ENCODE assay signal across 8 cellular contexts in the genomic region with DNA sequence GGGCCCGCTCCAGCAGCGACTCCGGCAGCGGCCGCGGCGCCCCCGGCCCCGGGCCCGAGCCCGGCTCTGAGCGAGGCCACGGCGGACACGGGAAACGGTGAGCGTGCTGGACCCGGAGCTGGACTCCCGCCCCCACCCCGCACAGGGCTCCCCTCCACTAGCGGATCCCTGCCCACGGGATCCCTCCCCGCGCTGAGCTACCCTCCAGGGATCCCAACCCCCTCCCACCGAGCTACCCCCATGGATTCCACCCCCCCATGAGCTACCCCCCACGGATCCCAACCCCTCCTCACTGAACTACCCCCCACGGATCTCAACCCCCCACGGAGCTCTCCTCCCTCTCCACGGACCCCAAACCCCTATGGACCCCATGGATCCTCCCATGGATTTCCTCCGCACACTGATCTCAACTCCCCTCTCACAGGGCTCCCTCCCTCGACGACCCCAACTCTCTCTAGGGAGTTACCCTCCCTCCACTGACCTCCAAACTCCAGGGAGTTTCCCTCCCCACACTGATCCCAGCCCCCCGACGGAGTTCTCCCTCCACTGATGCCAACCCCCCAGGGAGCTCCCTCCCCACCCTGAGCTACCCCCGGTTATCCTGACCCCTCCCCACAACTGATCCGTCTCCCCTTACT. TPM values are rescaled to one million over a fixed set of nuclear protein-coding genes. Genes with fewer than 3 reads are reported as not detected.
DNase-seq lines count a peak whose midpoint lies in the region; ATAC-seq lines count a peak whose summit lies in the region.

No MANE protein-coding gene starts in this region.

- in situ Hi-C loops in G401 (cut with HindIII; ENCODE audit: low sequenced_read_pairs), result no loop called here

- peaks cover 7% of the 10 kb centered on the region; the same call in 1 of the 2 replicates for H3K36me3 ChIP-seq in iPS DF 6.9 (ENCODE audit: control insufficient read depth, insufficient read depth, low read length)

- no peak overlapping the region for H3K27ac Mint-ChIP-seq in T-helper 1 cell treated with Interleukin-12 subunit alpha and Interleukin-12 subunit beta and Interleukin-4 antibody, amounts not matched to agents 30 μg/mL and 1 μg/mL, for 36 hours
- H3K27ac Mint-ChIP-seq in activated naive CD8-positive, alpha-beta T cell treated with anti-CD3 and anti-CD28 coated beads, Interleukin-2, amount 50 U/mL, for 24 hours, result no peak overlapping the region
- H3K27ac Mint-ChIP-seq in stimulated activated naive B cell treated with anti-CD40 and anti-IgM and Interleukin-4, amounts not matched to agents 10 μg/mL and 1 μg/mL and 100 μg/mL, for 72 hours, result no peak overlapping the region

- H3K4me3 Mint-ChIP-seq in T-helper 1 cell treated with Interleukin-12 subunit alpha and Interleukin-12 subunit beta and Interleukin-4 antibody, amounts not matched to agents 30 μg/mL and 1 μg/mL, for 36 hours, result peak overlapping the region; percentile 76
- H3K4me3 Mint-ChIP-seq in activated naive CD8-positive, alpha-beta T cell treated with anti-CD3 and anti-CD28 coated beads, Interleukin-2, amount 50 U/mL, for 24 hours, result peak overlapping the region; percentile 48
- peak overlapping the region; percentile 77 to 80 for H3K4me3 Mint-ChIP-seq in stimulated activated naive B cell treated with anti-CD40 and anti-IgM and Interleukin-4, amounts not matched to agents 10 μg/mL and 1 μg/mL and 100 μg/mL, for 72 hours

- WGBS in iPS DF 6.9 (ENCODE audit: insufficient coverage, insufficient read length), result no CpG with 5 or more reads among the region's 36 CpGs

- no peaks in the 10 kb centered on the region for H3K9me3 Mint-ChIP-seq in T-helper 1 cell treated with Interleukin-12 subunit alpha and Interleukin-12 subunit beta and Interleukin-4 antibody, amounts not matched to agents 30 μg/mL and 1 μg/mL, for 36 hours
- H3K9me3 Mint-ChIP-seq in activated naive CD8-positive, alpha-beta T cell treated with anti-CD3 and anti-CD28 coated beads, Interleukin-2, amount 50 U/mL, for 24 hours, result no peaks in the 10 kb centered on the region
- H3K9me3 Mint-ChIP-seq in stimulated activated naive B cell treated with anti-CD40 and anti-IgM and Interleukin-4, amounts not matched to agents 10 μg/mL and 1 μg/mL and 100 μg/mL, for 72 hours, result no peaks in the 10 kb centered on the region

- peak overlapping the region; percentile 64; the same call in 1 of the 2 replicates for H3K4me3 ChIP-seq in iPS DF 6.9 (ENCODE audit: low read length)

- no peaks in the 10 kb centered on the region for H3K9me3 ChIP-seq in iPS DF 6.9 (ENCODE audit: control insufficient read depth, insufficient read depth, low read length)

- H3K4me1 ChIP-seq in iPS DF 6.9 (ENCODE audit: control insufficient read depth, insufficient read depth, low read length), result no peaks in the 10 kb centered on the region

- no peak for ATAC-seq in activated naive CD8-positive, alpha-beta T cell treated with anti-CD3 and anti-CD28 coated beads, Interleukin-2, amount 50 U/mL, for 24 hours
- ATAC-seq in stimulated activated naive B cell treated with anti-CD40 and anti-IgM and Interleukin-4, amounts not matched to agents 10 μg/mL and 1 μg/mL and 100 μg/mL, for 72 hours (replicated peaks), result no peak

- peaks cover 63% of the 10 kb centered on the region for H3K27me3 Mint-ChIP-seq in T-helper 1 cell treated with Interleukin-12 subunit alpha and Interleukin-12 subunit beta and Interleukin-4 antibody, amounts not matched to agents 30 μg/mL and 1 μg/mL, for 36 hours (ENCODE audit: low read depth)
- H3K27me3 Mint-ChIP-seq in activated naive CD8-positive, alpha-beta T cell treated with anti-CD3 and anti-CD28 coated beads, Interleukin-2, amount 50 U/mL, for 24 hours, result peaks cover 51% of the 10 kb centered on the region
- H3K27me3 Mint-ChIP-seq in stimulated activated naive B cell treated with anti-CD40 and anti-IgM and Interleukin-4, amounts not matched to agents 10 μg/mL and 1 μg/mL and 100 μg/mL, for 72 hours, result peaks cover 65 to 82% of the 10 kb centered on the region in 2 donors

- H3K27me3 ChIP-seq in iPS DF 6.9 (ENCODE audit: control insufficient read depth, insufficient read depth, low read length), result peaks cover 6% of the 10 kb centered on the region; the same call in 1 of the 2 replicates

- DNase-seq in T-helper 1 cell (no peak), iPS DF 6.9 (ENCODE audit: low read depth, low spot score) (no peak), G401 (ENCODE audit: low spot score) (no peak), DMS79 treated with DMSO at 0.1 percent for 48 hours (lab: John Stamatoyannopoulos, UW) (no peak), retina (no peak)
- DNase-seq in activated naive CD8-positive, alpha-beta T cell treated with anti-CD3 and anti-CD28 coated beads, Interleukin-2, amount 50 U/mL, for 24 hours, result no peak
- DNase-seq in stimulated activated naive B cell treated with anti-CD40 and anti-IgM and Interleukin-4, amounts not matched to agents 10 μg/mL and 1 μg/mL and 100 μg/mL, for 72 hours, result no peak

- H3K27ac ChIP-seq in iPS DF 6.9 (ENCODE audit: low read length), result no peak overlapping the region

- H3K4me1 Mint-ChIP-seq in T-helper 1 cell treated with Interleukin-12 subunit alpha and Interleukin-12 subunit beta and Interleukin-4 antibody, amounts not matched to agents 30 μg/mL and 1 μg/mL, for 36 hours (ENCODE audit: low read depth), result peaks cover 8% of the 10 kb centered on the region
- H3K4me1 Mint-ChIP-seq in activated naive CD8-positive, alpha-beta T cell treated with anti-CD3 and anti-CD28 coated beads, Interleukin-2, amount 50 U/mL, for 24 hours, result peaks cover 9% of the 10 kb centered on the region
- peaks cover 16 to 19% of the 10 kb centered on the region in 2 donors for H3K4me1 Mint-ChIP-seq in stimulated activated naive B cell treated with anti-CD40 and anti-IgM and Interleukin-4, amounts not matched to agents 10 μg/mL and 1 μg/mL and 100 μg/mL, for 72 hours

- no peaks in the 10 kb centered on the region for H3K36me3 Mint-ChIP-seq in T-helper 1 cell treated with Interleukin-12 subunit alpha and Interleukin-12 subunit beta and Interleukin-4 antibody, amounts not matched to agents 30 μg/mL and 1 μg/mL, for 36 hours (ENCODE audit: low read depth)
- no peaks in the 10 kb centered on the region for H3K36me3 Mint-ChIP-seq in activated naive CD8-positive, alpha-beta T cell treated with anti-CD3 and anti-CD28 coated beads, Interleukin-2, amount 50 U/mL, for 24 hours (ENCODE audit: low read depth)
- H3K36me3 Mint-ChIP-seq in stimulated activated naive B cell treated with anti-CD40 and anti-IgM and Interleukin-4, amounts not matched to agents 10 μg/mL and 1 μg/mL and 100 μg/mL, for 72 hours, result peaks cover 0 to 3% of the 10 kb centered on the region in 2 donors

RNA-seq across cellular contexts. Expression of a gene that starts 20.6 kb away (rescaled TPM):
- 129 and 145 TPM in 2 replicates for total RNA-seq in G401 (2014; rRNA removed; shearing (Covaris generic))
